ENCODE assay signal across 25 cellular contexts in genomic region chr14:100670017-100670974, GRCh38. TPM values are rescaled to one million over a fixed set of nuclear protein-coding genes. Genes with fewer than 3 reads are reported as not detected.
DNase-seq lines count a peak whose midpoint lies in the region; ATAC-seq, FAIRE-seq and TF ChIP-seq lines count a peak whose summit lies in the region.
"Had no signal": no experiment of that assay in that cellular context is flagged by ENCODE, and none has a peak within 500 bp of the region (broad histone marks: within the 10 kb centered on the region; RNA-seq: fewer than 3 reads in every experiment).

No MANE protein-coding gene starts in this region.

- TF ChIP-seq EP300 in HepG2 (IDR thresholded peaks at IDR 0.05; ENCODE audit: low read depth in 2 of 2, low read length in 2 of 2) (no peak), HepG2 (CRISPR knock-in tag; IDR thresholded peaks at IDR 0.05; ENCODE audit: borderline replicate concordance) (no peak), H1 (IDR thresholded peaks at IDR 0.05; ENCODE audit: borderline replicate concordance in 1 of 2, low read depth in 2 of 2, low read length in 2 of 2) (no peak)

- in situ Hi-C loops in HepG2 (cut with HindIII; ENCODE audit: extremely low pct_ligation_motif_present, low pct_unique_long_range_greater_than_20kb) = no loop called here

- TF ChIP-seq POLR2A in HepG2 (IDR thresholded peaks at IDR 0.05; ENCODE audit: insufficient read depth in 1 of 2, low read depth in 2 of 2, low read length in 2 of 2) (no peak), right lobe of liver (IDR thresholded peaks at IDR 0.05) (no peak), H1 (IDR thresholded peaks at IDR 0.05; ENCODE audit: control extremely low read depth in 1 of 2, low read depth in 2 of 2, low read length in 2 of 2) (no peak)

- H3K79me2 ChIP-seq in HepG2 (ENCODE audit: insufficient read depth, low read length) (no peaks in the 10 kb centered on the region), H1 (ENCODE audit: control insufficient read depth in 1 of 2, insufficient read depth in 2 of 2, low read length in 2 of 2) (no peaks in the 10 kb centered on the region)

- H4K20me1 ChIP-seq in HepG2 (ENCODE audit: insufficient read depth, low read length) (no peaks in the 10 kb centered on the region), H1 (replicated peaks in 1 of 2; ENCODE audit: control insufficient read depth in 1 of 2, insufficient read depth in 2 of 2, low read length in 2 of 2) (no peaks in the 10 kb centered on the region)

- intact Hi-C loops in HepG2 (cut with micrococcal nuclease; ENCODE audit: unreplicated experiment) (no loop called here), right lobe of liver (cut with DNase I) (no loop called here)

- POLR2A ChIA-PET in HepG2 (lab: Yijun Ruan, JAX) = interaction anchor here (0.6 to 0.7 kb wide), 2 partner anchors 147 to 1038 kb away, joined by 3 read pairs; no protein-coding TSS in a partner anchor
- POLR2A ChIA-PET in H1 (lab: Charles Lee; ENCODE audit: partially characterized antibody) = no interaction called here

- H3K9me3 ChIP-seq in HepG2 (ENCODE audit: low read length) (no peaks in the 10 kb centered on the region), right lobe of liver (no peaks in the 10 kb centered on the region), H1 (ENCODE audit: insufficient read depth in 2 of 2, low read depth in 1 of 2, low read length in 1 of 2) (no peaks in the 10 kb centered on the region)
- H3K9me3 ChIP-seq: MG63 had no signal

- no peak overlapping the region for H3K23ac ChIP-seq in H1 (ENCODE audit: insufficient read length)

- H3K18ac ChIP-seq in H1 (ENCODE audit: extremely low read depth, low read length) = no peak overlapping the region

- ATAC-seq in HepG2 (no peak), right lobe of liver (no peak), omental fat pad (ENCODE audit: low FRiP score) (no peak)
- ATAC-seq: GM23338; naive thymus-derived CD8-positive, alpha-beta T cell; PC-3; stimulated activated naive B cell treated with anti-CD40 and anti-IgM and Interleukin-4, amounts not matched to agents 10 μg/mL and 1 μg/mL and 100 μg/mL, for 72 hours had no signal

- no peak overlapping the region for H3K14ac ChIP-seq in H1 (ENCODE audit: insufficient read length)

- H2AFZ ChIP-seq in HepG2 (ENCODE audit: low read length) = no peak overlapping the region
- no peak overlapping the region for H2AFZ ChIP-seq in H1 (ENCODE audit: low read length)
- H2AFZ ChIP-seq: GM23338 had no signal

- no peaks in the 10 kb centered on the region for H3K23me2 ChIP-seq in H1 (ENCODE audit: low read depth, low read length)

- H3K27me3 ChIP-seq in HepG2 (ENCODE audit: control insufficient read depth in 1 of 2, insufficient read depth in 2 of 2, low read length in 2 of 2) (no peaks in the 10 kb centered on the region), right lobe of liver (no peaks in the 10 kb centered on the region), H1 (replicated peaks in 1 of 4; ENCODE audit: control insufficient read depth in 3 of 4, extremely low read depth in 1 of 4, insufficient read depth in 3 of 4, low read length in 3 of 4) (peaks cover 0 to 18% (median 14%) of the 10 kb centered on the region in 4 experiments; a peak in 6 of 7 replicates)
- H3K27me3 ChIP-seq: MG63 had no signal

- H2AK5ac ChIP-seq in H1 (ENCODE audit: low read depth, low read length) = no peak overlapping the region

- H4K91ac ChIP-seq in H1 (replicated peaks; ENCODE audit: insufficient read length, low read length) = no peak overlapping the region

- no peak overlapping the region for H3K56ac ChIP-seq in H1 (replicated peaks; ENCODE audit: insufficient read length, low read depth, low read length)

- DNase-seq in HepG2 (ENCODE audit: low spot score) (no peak), right lobe of liver (no peak), NCI-H2227 (lab: John Stamatoyannopoulos, UW; ENCODE audit: unreplicated experiment) (peak; percentile 46), H1 (ENCODE audit: low read depth in 1 of 2, low spot score in 2 of 2) (no peak), C1 segment of cervical spinal cord (lab: John Stamatoyannopoulos, UW) (no peak), NCI-H2029 (lab: John Stamatoyannopoulos, UW) (no peak), omental fat pad (ENCODE audit: low spot score) (no peak), cerebellar cortex (ENCODE audit: low spot score) (no peak)
- DNase-seq: ACHN; activated CD4-positive, alpha-beta T cell treated with anti-CD3 and anti-CD28 coated beads, Interleukin-2, amount 10 ng/mL, durations not matched to agents 7 days and 5 days; CD4-positive, alpha-beta T cell; foreskin melanocyte; kidney glomerular epithelial cell; MG63; naive thymus-derived CD8-positive, alpha-beta T cell; NCI-H2029 treated with DMSO at 0.1 percent for 48 hours; NCI-H526 treated with DMSO at 0.1 percent for 48 hours; PC-3; stimulated activated CD4-positive, alpha-beta T cell treated with anti-CD3 and anti-CD28 coated beads, Interleukin-2, amount 100 ng/mL, for 24 hours; stimulated activated naive B cell treated with anti-CD40 and anti-IgM and Interleukin-4, amounts not matched to agents 10 μg/mL and 1 μg/mL and 100 μg/mL, for 72 hours had no signal

- H2BK15ac ChIP-seq in H1 (ENCODE audit: low read length) = no peak overlapping the region

- TF ChIP-seq CTCF in HepG2 (CRISPR knock-in tag; IDR thresholded peaks at IDR 0.05) (no peak), right lobe of liver (IDR thresholded peaks at IDR 0.05) (no peak), H1 (IDR thresholded peaks at IDR 0.05; ENCODE audit: control extremely low read depth in 1 of 3, insufficient read depth in 1 of 3, low read depth in 1 of 3, low read length in 3 of 3) (no peak), omental fat pad (IDR thresholded peaks at IDR 0.05) (no peak)

- no peak overlapping the region for H4K5ac ChIP-seq in H1 (ENCODE audit: insufficient read length, low read depth, low read length)

- 28% methylated on average over 15 of the region's 16 CpGs for WGBS in HepG2 (ENCODE audit: low lambda C conversion rate)
- WGBS in right lobe of liver (ENCODE audit: insufficient coverage, low coverage, low lambda C conversion rate, missing lambda C conversion rate) = 42% methylated on average over 10 of the region's 16 CpGs
- 94% methylated on average over 14 of the region's 16 CpGs; no CpG with 5 or more reads in 1 of the 2 experiments for WGBS in H1 (ENCODE audit: extremely low coverage in 1 of 2, insufficient coverage in 1 of 2, insufficient read length in 1 of 2, insufficient replicate concordance in 2 of 2, low coverage in 1 of 2, low lambda C conversion rate in 2 of 2, missing lambda C conversion rate in 1 of 2), 2 experiments

- H4K8ac ChIP-seq in H1 (ENCODE audit: extremely low read depth, insufficient read depth, low read length) = no peak overlapping the region

- no peak for TF ChIP-seq RAD21 in HepG2 (CRISPR knock-in tag; IDR thresholded peaks at IDR 0.05)
- no peak for TF ChIP-seq RAD21 in H1 (IDR thresholded peaks at IDR 0.05 in 1 of 2, conservative IDR thresholded peaks at IDR 0.05 in 1 of 2; ENCODE audit: low read depth in 2 of 2, low read length in 2 of 2)

- H2BK5ac ChIP-seq in H1 (ENCODE audit: low read depth, low read length) = no peak overlapping the region

- no peak overlapping the region for H2BK20ac ChIP-seq in H1 (ENCODE audit: low read length)

- H3K4ac ChIP-seq in H1 (replicated peaks; ENCODE audit: insufficient read length, low read depth, low read length) = no peak overlapping the region

- H3K4me3 ChIP-seq in HepG2 (replicated peaks in 1 of 3; ENCODE audit: insufficient read depth in 1 of 3, low read depth in 2 of 3, low read length in 3 of 3) = peak overlapping the region; percentile 27 to 50 (median 31); a peak in 3 of 6 replicates
- no peak overlapping the region for H3K4me3 ChIP-seq in right lobe of liver
- H3K4me3 ChIP-seq in H1 (ENCODE audit: extremely low read depth in 1 of 4, insufficient read depth in 2 of 4, low read depth in 3 of 4, low read length in 4 of 4) = no peak overlapping the region
- H3K4me3 ChIP-seq: GM23338, MG63 had no signal

- H3K9ac ChIP-seq in HepG2 (ENCODE audit: insufficient read depth, low read depth, low read length) = no peak overlapping the region
- H3K9ac ChIP-seq in H1 (replicated peaks in 1 of 4; ENCODE audit: extremely low read depth in 1 of 4, low read depth in 3 of 4, low read length in 3 of 4) = no peak overlapping the region

- CTCF ChIA-PET in HepG2 (lab: Yijun Ruan, JAX; ENCODE audit: low intra/inter-chr PET ratio, low total read pairs) (no interaction called here), H1 (lab: Charles Lee; ENCODE audit: partially characterized antibody) (interaction anchor here (0.7 to 1.4 kb wide), 6 partner anchors 10 to 918 kb away, joined by 3 to 9 read pairs (median 3); no protein-coding TSS in a partner anchor)

- FAIRE-seq in HepG2 (lab: Jason Lieb, UNC) (no peak), H1 (lab: Jason Lieb, UNC) (no peak)

- H3K4me2 ChIP-seq in HepG2 (ENCODE audit: low read depth, low read length) = peak overlapping the region; percentile 68
- H3K4me2 ChIP-seq in H1 (ENCODE audit: insufficient read depth in 1 of 2, low read depth in 2 of 2, low read length in 2 of 2) = no peak overlapping the region; a peak in 1 of 4 replicates
- H3K4me2 ChIP-seq: GM23338 had no signal

- H3K4me1 ChIP-seq in HepG2 (ENCODE audit: insufficient read depth, low read length) = peaks cover 100% of the 10 kb centered on the region
- H3K4me1 ChIP-seq in right lobe of liver = peaks cover 0 to 7% (median 0%) of the 10 kb centered on the region in 4 donors
- peaks cover 2 to 18% (median 9%) of the 10 kb centered on the region in 4 experiments for H3K4me1 ChIP-seq in H1 (replicated peaks in 1 of 4; ENCODE audit: control insufficient read depth in 3 of 4, insufficient read depth in 4 of 4, low read length in 3 of 4)

- H2BK120ac ChIP-seq in H1 (replicated peaks; ENCODE audit: low read depth, low read length) = no peak overlapping the region

- no TSS peak for BruUV-seq in HepG2 (replicated peaks; lab: Mats Ljungman, UMichigan)

- H3K36me3 ChIP-seq in HepG2 (replicated peaks in 1 of 2; ENCODE audit: control insufficient read depth in 1 of 2, insufficient read depth in 2 of 2, low read length in 2 of 2) (no peaks in the 10 kb centered on the region), right lobe of liver (no peaks in the 10 kb centered on the region), H1 (ENCODE audit: control insufficient read depth in 2 of 4, insufficient read depth in 4 of 4, low read length in 3 of 4) (no peaks in the 10 kb centered on the region; a peak in 1 of 8 replicates)
- H3K36me3 ChIP-seq: MG63 had no signal

- H3K27ac ChIP-seq in HepG2 (ENCODE audit: extremely low read length, insufficient read depth, low read length) (no peak overlapping the region), right lobe of liver (no peak overlapping the region), H1 (ENCODE audit: low read depth, low read length) (no peak overlapping the region)

- no peaks in the 10 kb centered on the region for H3K79me1 ChIP-seq in H1 (ENCODE audit: low read depth, low read length)

- H2BK12ac ChIP-seq in H1 (ENCODE audit: low read depth, low read length) = 0 out of 2 replicates have a peak overlapping the region, but pooled peaks have one; percentile 33

RNA-seq across cellular contexts. Expression of gene DLK1, which starts 56.4 kb away (rescaled TPM):
- total RNA-seq in HepG2 (2016; rRNA removed; fragmentation: Illumina TruSeq; extraction: Trizol) (48.2 and 95.5 TPM in 2 replicates), right lobe of liver (10 to 100 TPM in 1 of 6 experiments, 1 to 10 TPM in 2, not detected in 3; 1.7 to 13.4 (median 3.8) TPM), omental fat pad (not detected)
- total RNA-seq in HepG2 (2016; cell fraction: cytosol; rRNA removed; fragmentation: Illumina TruSeq; extraction: Trizol; ENCODE audit: low read depth) = 20.1 and 21.5 TPM in 2 replicates
- total RNA-seq in HepG2 (2016; cell fraction: insoluble cytoplasmic fraction; rRNA removed; fragmentation: Illumina TruSeq; extraction: Trizol) = 42.8 and 103 TPM in 2 replicates
- 36.0 and 50.6 TPM in 2 replicates for total RNA-seq in HepG2 (2016; cell fraction: membrane; rRNA removed; fragmentation: Illumina TruSeq; extraction: Trizol)
- 89.0 and 105 TPM in 2 replicates for total RNA-seq in HepG2 (2016; cell fraction: nucleus; rRNA removed; fragmentation: Illumina TruSeq; extraction: Trizol)
- polyA plus RNA-seq in HepG2 (2011; rRNA removed) (312 and 395 TPM in 2 replicates), H1 (2011; rRNA removed) (2.4 and 7.1 TPM in 2 replicates)
- polyA plus RNA-seq in HepG2 (2011; cell fraction: cytosol; rRNA removed) = 265 and 361 TPM in 2 replicates
- 341 and 399 TPM in 2 replicates for polyA plus RNA-seq in HepG2 (2011; cell fraction: nucleus; rRNA removed)
- 757 and 768 TPM in 2 replicates for polyA plus RNA-seq in HepG2 (2012)
- polyA plus RNA-seq in HepG2 (2016; cell fraction: cytosol; fragmentation: Illumina TruSeq; extraction: Trizol; ENCODE audit: low read depth) = 47.2 and 71.3 TPM in 2 replicates
- polyA plus RNA-seq in HepG2 (2016; cell fraction: insoluble cytoplasmic fraction; fragmentation: Illumina TruSeq; extraction: Trizol; ENCODE audit: low read depth) = 105 and 121 TPM in 2 replicates
- polyA plus RNA-seq in HepG2 (2016; cell fraction: membrane; fragmentation: Illumina TruSeq; extraction: Trizol; ENCODE audit: low read depth) = 59.9 and 79.2 TPM in 2 replicates
- polyA plus RNA-seq in HepG2 (2016; cell fraction: nucleus; fragmentation: Illumina TruSeq; extraction: Trizol; ENCODE audit: insufficient read depth, low read depth) = 324 and 361 TPM in 2 replicates
- polyA minus RNA-seq in HepG2 (2011; rRNA and poly(A)+ RNA removed; ENCODE audit: low replicate concordance) = 0.49 and 99.7 TPM in 2 replicates
- 86.7 and 119 TPM in 2 replicates for polyA minus RNA-seq in HepG2 (2011; cell fraction: cytosol; rRNA and poly(A)+ RNA removed)
- 18.8 and 31.0 TPM in 2 replicates for polyA minus RNA-seq in HepG2 (2011; cell fraction: nucleus; rRNA and poly(A)+ RNA removed)
- total RNA-seq in H1 (2021; fragmentation: NEBNext Ultra II Directional; extraction: Animal tissue kit (Norgen Biotek cat#: 25700)) = 0.42 and 1.3 TPM in 2 replicates
- 2.2 TPM for polyA plus RNA-seq in H1 (2011; cell fraction: cytosol; rRNA removed)
- polyA plus RNA-seq in H1 (2011; cell fraction: nucleus; rRNA removed) = 5.4 TPM
- polyA plus RNA-seq in H1 (2012, experiment 1 of 2) = 2.2 to 3.6 TPM (median 3.3 TPM) in 4 replicates
- 3.7 TPM for polyA plus RNA-seq in H1 (2012, experiment 2 of 2)
- 0.93 TPM for polyA plus RNA-seq in H1 (2013, experiment 1 of 2)
- 0.98 TPM for polyA plus RNA-seq in H1 (2013, experiment 2 of 2)
- polyA minus RNA-seq in H1 (2011; rRNA and poly(A)+ RNA removed) = 0.51 and 1.1 TPM in 2 replicates
- 2.1 TPM for polyA minus RNA-seq in H1 (2011; cell fraction: cytosol; rRNA and poly(A)+ RNA removed)
- polyA minus RNA-seq in H1 (2011; cell fraction: nucleus; rRNA and poly(A)+ RNA removed) = 0.80 TPM
- total RNA-seq: activated CD4-positive, alpha-beta T cell treated with anti-CD3 and anti-CD28 coated beads, Interleukin-2, amount 10 ng/mL, durations not matched to agents 7 days and 5 days; CD4-positive, alpha-beta T cell; mesenteric fat pad; naive thymus-derived CD8-positive, alpha-beta T cell; PC-3; posterior vena cava; T-helper 1 cell treated with Interleukin-12 subunit alpha and Interleukin-12 subunit beta and Interleukin-4 antibody, amounts not matched to agents 30 ng/mL and 1 ng/mL, for 36 hours had no signal
- polyA plus RNA-seq: IgD-negative memory B cell; naive thymus-derived CD8-positive, alpha-beta T cell had no signal

Comparison
In these comparisons a context has a peak if more than half of its experiments do, and no peak if none do; other contexts are left out.
1. H3K4me3 ChIP-seq: peak in HepG2 (3 of 3); none in right lobe of liver (0 of 3) and H1 (0 of 4).